ENCODE assay signal across 22 cellular contexts in genomic region chr9:18580146-18580545, GRCh38.
"Had no signal": no experiment of that assay in that cellular context is flagged by ENCODE, and none has a peak within 500 bp of the region (broad histone marks: within the 10 kb centered on the region; RNA-seq: fewer than 3 reads in every experiment).

No MANE protein-coding gene starts in this region.

- H3K4me1 ChIP-seq: breast epithelium, Peyer's patch had no signal

- DNase-seq: activated B cell treated with CpG ODN at 0.5 μM for 24 hours; activated CD4-positive, alpha-beta T cell treated with anti-CD3 and anti-CD28 coated beads for 1 hour; activated CD4-positive, alpha-beta T cell treated with anti-CD3 and anti-CD28 coated beads, Interleukin-2, amount 10 ng/mL, durations not matched to agents 24 days and 14 days; activated CD4-positive, alpha-beta T cell treated with anti-CD3 and anti-CD28 coated beads, Interleukin-2, amount 50 U/mL, for 48 hours; activated CD8-positive, alpha-beta memory T cell treated with anti-CD3 and anti-CD28 coated beads, Interleukin-2, amount 10 ng/mL, durations not matched to agents 7 days and 5 days; activated gamma-delta T cell; activated naive CD4-positive, alpha-beta T cell treated with anti-CD3 and anti-CD28 coated beads for 36 hours; activated T-cell treated with anti-CD3 and anti-CD28 coated beads, Interleukin-2, amount 50 U/mL, for 48 hours; caudate nucleus; Kasumi-1; KBM-7; NCI-H1048; NCI-H2029; NCI-H524; Peyer's patch; Right ventricle myocardium superior; T-helper 17 cell; T-helper 9 cell had no signal

- H3K4me3 ChIP-seq: breast epithelium, Peyer's patch, SJCRH30 had no signal

- H3K9me3 ChIP-seq: breast epithelium, Peyer's patch, SJCRH30 had no signal

- H3K27ac ChIP-seq: breast epithelium, Peyer's patch, RWPE1, SJCRH30 had no signal

- H3K27me3 ChIP-seq: breast epithelium, Peyer's patch, SJCRH30 had no signal

- H3K36me3 ChIP-seq: breast epithelium, Peyer's patch, SJCRH30 had no signal

- ATAC-seq: activated CD8-positive, alpha-beta memory T cell treated with anti-CD3 and anti-CD28 coated beads, Interleukin-2, amount 10 ng/mL, durations not matched to agents 7 days and 5 days; activated T-helper 17 cell treated with anti-CD3 and anti-CD28 coated beads, Interleukin-2, amount 50 U/mL, for 72 hours; T-helper 17 cell had no signal
